ENCODE assay signal across 12 cellular contexts in genomic region chr10:73850863-73851461, GRCh38. TPM values are rescaled to one million over a fixed set of nuclear protein-coding genes. Genes with fewer than 3 reads are reported as not detected.
DNase-seq lines count a peak whose midpoint lies in the region; ATAC-seq, FAIRE-seq and TF ChIP-seq lines count a peak whose summit lies in the region.
"Had no signal": no experiment of that assay in that cellular context is flagged by ENCODE, and none has a peak within 500 bp of the region (broad histone marks: within the 10 kb centered on the region; RNA-seq: fewer than 3 reads in every experiment).

No MANE protein-coding gene starts in this region.

- H4K8ac ChIP-seq in mesenchymal stem cell (ENCODE audit: low read length) = no peak overlapping the region

- H3K27me3 ChIP-seq in HL-60 (ENCODE audit: insufficient read depth, poor library complexity, severe bottlenecking) = no peaks in the 10 kb centered on the region
- H3K27me3 ChIP-seq in mesenchymal stem cell (ENCODE audit: control insufficient read depth in 1 of 2, insufficient read depth in 1 of 2, low read length in 2 of 2) = no peaks in the 10 kb centered on the region
- H3K27me3 ChIP-seq in thyroid gland = no peaks in the 10 kb centered on the region
- no peaks in the 10 kb centered on the region for H3K27me3 ChIP-seq in small intestine (ENCODE audit: control insufficient read depth in 2 of 2, insufficient read depth in 2 of 2, low read length in 2 of 2)

- no peak for ATAC-seq in HG02588 (IDR thresholded peaks at IDR 0.05; ENCODE audit: unreplicated experiment)
- ATAC-seq: GM12878 had no signal

- no peak overlapping the region for H4K91ac ChIP-seq in mesenchymal stem cell (ENCODE audit: low read length)

- H3K4ac ChIP-seq in mesenchymal stem cell (ENCODE audit: low read depth in 1 of 2, low read length in 2 of 2) = no peak overlapping the region

- H3K4me1 ChIP-seq in mesenchymal stem cell (ENCODE audit: control insufficient read depth, insufficient read depth, low read depth, low read length) (peaks cover 15% of the 10 kb centered on the region), thyroid gland (peaks cover 4 to 8% of the 10 kb centered on the region in 2 donors), small intestine (ENCODE audit: control insufficient read depth in 2 of 2, insufficient read depth in 1 of 2, low read depth in 1 of 2, low read length in 1 of 2) (peaks cover 4 to 16% of the 10 kb centered on the region in 2 donors)

- H2AFZ ChIP-seq in mesenchymal stem cell (ENCODE audit: low read depth, low read length) = no peak overlapping the region

- TF ChIP-seq CTCF in HL-60 (IDR thresholded peaks at IDR 0.05; ENCODE audit: insufficient read depth, low read length) (no peak), choroid plexus epithelial cell (conservative IDR thresholded peaks at IDR 0.05; ENCODE audit: low read depth, low read length) (no peak), thyroid gland (IDR thresholded peaks at IDR 0.05) (no peak)

- FAIRE-seq in small intestine (lab: Jason Lieb, UNC) = no peak
- FAIRE-seq: GM12878 had no signal

- 56% methylated on average over 14 of the region's 15 CpGs for WGBS in mesenchymal stem cell
- WGBS in thyroid gland, 2 donors = 55 to 69% methylated on average over 13 to 15 of the region's 15 CpGs
- WGBS in small intestine, 3 donors = 67 to 74% (median 69%) methylated on average over 15 of the region's 15 CpGs

- H3K9ac ChIP-seq in mesenchymal stem cell (ENCODE audit: low read length) = peak overlapping the region; percentile 82

- intact Hi-C loops in thyroid gland (cut with DNase I) = no loop called here

- DNase-seq in HL-60 (ENCODE audit: low read depth in 1 of 2, low spot score in 1 of 2) = peak in 1 of 2 experiments; percentile 57
- DNase-seq in choroid plexus epithelial cell (ENCODE audit: low read depth) = peak; percentile 89
- DNase-seq in mesenchymal stem cell = peak; percentile 59
- DNase-seq in thyroid gland = peak; percentile 27 to 42
- no peak for DNase-seq in RPMI8226
- DNase-seq in T-helper 9 cell = no peak
- DNase-seq in small intestine = no peak
- DNase-seq: GOT3, Kasumi-1, nucleus accumbens had no signal

- no peak overlapping the region for H2BK5ac ChIP-seq in mesenchymal stem cell (ENCODE audit: low read depth, low read length, poor library complexity, severe bottlenecking)

- no peaks in the 10 kb centered on the region for H3K9me3 ChIP-seq in mesenchymal stem cell (ENCODE audit: control insufficient read depth, low read length)
- H3K9me3 ChIP-seq in thyroid gland = no peaks in the 10 kb centered on the region
- H3K9me3 ChIP-seq in small intestine (ENCODE audit: control insufficient read depth, low read depth) = no peaks in the 10 kb centered on the region

- H2AK5ac ChIP-seq in mesenchymal stem cell (ENCODE audit: low read length, severe bottlenecking) = no peak overlapping the region

- H3K27ac ChIP-seq in HL-60 (replicated peaks) (peak overlapping the region; percentile 32), mesenchymal stem cell (ENCODE audit: low read length, poor library complexity, severe bottlenecking) (peak overlapping the region; percentile 40), thyroid gland (peak overlapping the region in 1 of 3 donors; percentile 45), small intestine (ENCODE audit: low read depth in 1 of 2, low read length in 1 of 2) (peak overlapping the region in 1 of 2 donors; percentile 7)

- H3K14ac ChIP-seq in mesenchymal stem cell (ENCODE audit: low read length in 2 of 2) = no peak overlapping the region

- H3K23ac ChIP-seq in mesenchymal stem cell (ENCODE audit: low read length in 2 of 2) = no peak overlapping the region

- no peak overlapping the region for H3K18ac ChIP-seq in mesenchymal stem cell (ENCODE audit: low read depth in 1 of 2, low read length in 2 of 2)

- H3K36me3 ChIP-seq in mesenchymal stem cell (ENCODE audit: control insufficient read depth in 1 of 2, insufficient read depth in 2 of 2, low read depth in 1 of 2, low read length in 2 of 2) (peaks cover 66 to 67% of the 10 kb centered on the region in 2 experiments), thyroid gland (peaks cover 13 to 22% of the 10 kb centered on the region in 2 donors), small intestine (ENCODE audit: control insufficient read depth in 2 of 2, insufficient read depth in 2 of 2, low read length in 2 of 2) (peaks cover 3 to 51% of the 10 kb centered on the region in 2 donors)

- H3K4me2 ChIP-seq in mesenchymal stem cell (ENCODE audit: low read length, poor library complexity, severe bottlenecking) = no peak overlapping the region

- peak overlapping the region; percentile 8 for H2BK15ac ChIP-seq in mesenchymal stem cell (ENCODE audit: low read depth, poor library complexity, severe bottlenecking)

- H2BK120ac ChIP-seq in mesenchymal stem cell (ENCODE audit: low read depth, low read length) = no peak overlapping the region

- H3K4me3 ChIP-seq in HL-60 (replicated peaks; ENCODE audit: insufficient read depth, low read length) (no peak overlapping the region), choroid plexus epithelial cell (ENCODE audit: low read depth, low read length) (no peak overlapping the region), mesenchymal stem cell (ENCODE audit: insufficient read depth in 1 of 2, low read depth in 1 of 2, low read length in 2 of 2) (peak overlapping the region in 1 of 2 experiments; percentile 36), thyroid gland (replicated peaks in 1 of 3) (no peak overlapping the region), small intestine (ENCODE audit: low read depth in 1 of 2, low read length in 2 of 2) (no peak overlapping the region)
- H3K4me3 ChIP-seq: GM12878 had no signal

- H2BK12ac ChIP-seq in mesenchymal stem cell (ENCODE audit: low read length in 2 of 2) = no peak overlapping the region

- TF ChIP-seq POLR2A in thyroid gland (IDR thresholded peaks at IDR 0.05) = no peak

- peaks cover 25% of the 10 kb centered on the region for H3K79me1 ChIP-seq in mesenchymal stem cell (replicated peaks; ENCODE audit: low read length, poor library complexity, severe bottlenecking)

RNA-seq across cellular contexts. Expression of gene CAMK2G, which starts 23.4 kb away (rescaled TPM):
- polyA plus RNA-seq in mesenchymal stem cell (2013, experiment 1 of 2) = 17.2 TPM
- 16.4 TPM for polyA plus RNA-seq in mesenchymal stem cell (2013, experiment 2 of 2)
- 10 to 100 TPM; 21.2 to 27.4 (median 22.3) TPM for total RNA-seq in thyroid gland
- polyA plus RNA-seq in small intestine = 10 to 100 TPM; 33.1 to 74.9 (median 54.9) TPM

RNA-seq across cellular contexts. Expression of gene NDST2, which starts 39.6 kb away (rescaled TPM):
- 16.6 TPM for polyA plus RNA-seq in mesenchymal stem cell (2013, experiment 1 of 2)
- polyA plus RNA-seq in mesenchymal stem cell (2013, experiment 2 of 2) = 16.7 TPM
- total RNA-seq in thyroid gland = 10 to 100 TPM; 12.1 to 31.0 (median 25.0) TPM
- 10 to 100 TPM in 1 of 3 donors, 1 to 10 TPM in 2; 2.2 to 10.2 (median 7.6) TPM for polyA plus RNA-seq in small intestine

RNA-seq across cellular contexts. Expression of gene PLAU, which starts 60.0 kb away (rescaled TPM):
- 1,126 TPM for polyA plus RNA-seq in mesenchymal stem cell (2013, experiment 1 of 2)
- 1,146 TPM for polyA plus RNA-seq in mesenchymal stem cell (2013, experiment 2 of 2)
- total RNA-seq in thyroid gland = 10 to 100 TPM in 1 of 4 donors, 1 to 10 TPM in 3; 3.8 to 13.3 (median 7.3) TPM
- 10 to 100 TPM in 1 of 3 donors, 1 to 10 TPM in 2; 1.3 to 11.1 (median 1.6) TPM for polyA plus RNA-seq in small intestine

Comparison
In these comparisons a context has a peak if more than half of its experiments do, and no peak if none do; other contexts are left out.
1. DNase-seq: peak in choroid plexus epithelial cell (single experiment), mesenchymal stem cell (single experiment) and thyroid gland (2 of 2); none in RPMI8226 (single experiment), T-helper 9 cell (single experiment) and small intestine (single experiment).